In genomic region chr10:124498071-124498470, GRCh38 we compare ENCODE assay signal across 27 cellular contexts. TPM values are rescaled to one million over a fixed set of nuclear protein-coding genes. Genes with fewer than 3 reads are reported as not detected.
"Had no signal": no experiment of that assay in that cellular context is flagged by ENCODE, and none has a peak within 500 bp of the region (broad histone marks: within the 10 kb centered on the region; RNA-seq: fewer than 3 reads in every experiment).

No MANE protein-coding gene starts in this region.

- H3K4me1 Mint-ChIP-seq: memory B cell, mesothelial cell of epicardium had no signal

- DNase-seq: cerebellar nuclear complex; effector memory CD8-positive, alpha-beta T cell; esophagus squamous epithelium; foreskin fibroblast; lower lobe of right lung; natural killer cell; small intestine; stimulated activated CD4-positive, alpha-beta T cell treated with anti-CD3 and anti-CD28 coated beads, Interleukin-12 subunit alpha, Interleukin-12 subunit beta, amount 100 ng/mL, for 4 hours; stimulated activated CD4-positive, alpha-beta T cell treated with anti-CD3 and anti-CD28 coated beads, Interleukin-2, amount 100 ng/mL, for 48 hours; stimulated activated CD8-positive, alpha-beta memory T cell treated with anti-CD3 and anti-CD28 coated beads, Interleukin-4, amount 100 ng/mL, for 48 hours; transverse colon had no signal

- H3K36me3 ChIP-seq: lower lobe of right lung had no signal

- H3K9me3 ChIP-seq: esophagus squamous epithelium, lower lobe of right lung had no signal

- FAIRE-seq: colon, small intestine had no signal

- H3K4me3 Mint-ChIP-seq: dendritic cell treated with granulocyte-macrophage colony-stimulating factor and Interleukin-4, amounts not matched to agents 40 ng/mL and 50 ng/mL, for 4 days; effector memory CD8-positive, alpha-beta T cell; memory B cell; mesothelial cell of epicardium; natural killer cell; stimulated activated effector memory CD8-positive, alpha-beta T cell treated with anti-CD3 and anti-CD28 coated beads, Interleukin-12 subunit alpha, Interleukin-12 subunit beta, amount 100 ng/mL, for 72 hours; stimulated activated naive CD8-positive, alpha-beta T cell treated with anti-CD3 and anti-CD28 coated beads, Interleukin-15, Interleukin-2, amounts not matched to agents 100 ng/mL and 50 ng/mL, for 24 hours had no signal

- H2AFZ ChIP-seq: hepatocyte had no signal

- H3K4me3 ChIP-seq: esophagus squamous epithelium, gastroesophageal sphincter, hepatocyte, left ventricle myocardium inferior, lower lobe of right lung, right atrium auricular region, transverse colon had no signal

- H3K27ac Mint-ChIP-seq: dendritic cell treated with granulocyte-macrophage colony-stimulating factor and Interleukin-4, amounts not matched to agents 40 ng/mL and 50 ng/mL, for 4 days; effector memory CD8-positive, alpha-beta T cell; mesothelial cell of epicardium; natural killer cell; stimulated activated effector memory CD8-positive, alpha-beta T cell treated with anti-CD3 and anti-CD28 coated beads, Interleukin-12 subunit alpha, Interleukin-12 subunit beta, amount 100 ng/mL, for 72 hours; stimulated activated naive CD8-positive, alpha-beta T cell treated with anti-CD3 and anti-CD28 coated beads, Interleukin-15, Interleukin-2, amounts not matched to agents 100 ng/mL and 50 ng/mL, for 24 hours had no signal

- H3K27me3 ChIP-seq: esophagus squamous epithelium, gastroesophageal sphincter, hepatocyte, right atrium auricular region, transverse colon had no signal

- H3K36me3 Mint-ChIP-seq: natural killer cell had no signal

- H3K4me1 ChIP-seq: gastroesophageal sphincter, left ventricle myocardium inferior, lower lobe of right lung, right atrium auricular region had no signal

- H3K9me3 Mint-ChIP-seq: effector memory CD8-positive, alpha-beta T cell; memory B cell; stimulated activated effector memory CD8-positive, alpha-beta T cell treated with anti-CD3 and anti-CD28 coated beads, Interleukin-12 subunit alpha, Interleukin-12 subunit beta, amount 100 ng/mL, for 72 hours had no signal

- H3K27ac ChIP-seq: epithelial cell of prostate, esophagus squamous epithelium, gastroesophageal sphincter, hepatocyte, left ventricle myocardium inferior, lower lobe of right lung, right atrium auricular region, transverse colon had no signal

- H3K4me2 ChIP-seq: hepatocyte had no signal

- H3K27me3 Mint-ChIP-seq: dendritic cell treated with granulocyte-macrophage colony-stimulating factor and Interleukin-4, amounts not matched to agents 40 ng/mL and 50 ng/mL, for 4 days; effector memory CD8-positive, alpha-beta T cell; memory B cell; stimulated activated naive CD8-positive, alpha-beta T cell treated with anti-CD3 and anti-CD28 coated beads, Interleukin-15, Interleukin-2, amounts not matched to agents 100 ng/mL and 50 ng/mL, for 24 hours had no signal

- H3K79me2 ChIP-seq: hepatocyte had no signal

RNA-seq across cellular contexts. Expression of gene NKX1-2, which starts 48.2 kb away (rescaled TPM):
- total RNA-seq: cardiac septum, left ventricle myocardium inferior, lower lobe of right lung, mesothelial cell of epicardium, myocyte, natural killer cell, osteocyte, pulmonary artery endothelial cell, right atrium auricular region, transverse colon, ureter had no signal
